Comparison of ENCODE assay signal across 8 cellular contexts in genomic region chr1:84433253-84434080, GRCh38. TPM values are rescaled to one million over a fixed set of nuclear protein-coding genes. Genes with fewer than 3 reads are reported as not detected.
DNase-seq lines count a peak whose midpoint lies in the region; ATAC-seq and TF ChIP-seq lines count a peak whose summit lies in the region.

No MANE protein-coding gene starts in this region.

- H3K27ac Mint-ChIP-seq in activated CD8-positive, alpha-beta memory T cell treated with anti-CD3 and anti-CD28 coated beads, Interleukin-2, amount 10 ng/mL, durations not matched to agents 7 days and 5 days = peak overlapping the region; percentile 44
- H3K27ac Mint-ChIP-seq in stimulated activated memory B cell treated with anti-CD40 and anti-IgM and Interleukin-4, amounts not matched to agents 10 μg/mL and 1 μg/mL and 100 μg/mL, for 72 hours = no peak overlapping the region

- peak overlapping the region; percentile 58 for H3K4me3 Mint-ChIP-seq in activated CD8-positive, alpha-beta memory T cell treated with anti-CD3 and anti-CD28 coated beads, Interleukin-2, amount 10 ng/mL, durations not matched to agents 7 days and 5 days
- peak overlapping the region; percentile 50 for H3K4me3 Mint-ChIP-seq in stimulated activated memory B cell treated with anti-CD40 and anti-IgM and Interleukin-4, amounts not matched to agents 10 μg/mL and 1 μg/mL and 100 μg/mL, for 72 hours

- H3K4me1 ChIP-seq in lower lobe of right lung = peaks cover 10% of the 10 kb centered on the region

- no peaks in the 10 kb centered on the region for H3K36me3 ChIP-seq in lower lobe of right lung

- peak; percentile 75 for DNase-seq in activated CD8-positive, alpha-beta memory T cell treated with anti-CD3 and anti-CD28 coated beads, Interleukin-2, amount 10 ng/mL, durations not matched to agents 7 days and 5 days
- DNase-seq in activated CD8-positive, alpha-beta memory T cell treated with anti-CD3 and anti-CD28 coated beads for 24 hours = no peak
- DNase-seq in NCI-H2227 treated with DMSO at 0.1 percent for 48 hours (lab: John Stamatoyannopoulos, UW) (peak; percentile 94), dorsolateral prefrontal cortex (peak in 8 of 10 donors; percentile 34 to 67 (median 54)), lower lobe of right lung (peak; percentile 49)

- peak overlapping the region in 58 of 59 donors; percentile 12 to 88 (median 74) for H3K27ac ChIP-seq in dorsolateral prefrontal cortex
- H3K27ac ChIP-seq in lower lobe of right lung = no peak overlapping the region

- no peak overlapping the region for H3K4me3 ChIP-seq in WI38 (ENCODE audit: low read depth, low read length)
- peak overlapping the region; percentile 30 to 70 (median 53) for H3K4me3 ChIP-seq in dorsolateral prefrontal cortex
- H3K4me3 ChIP-seq in lower lobe of right lung = peak overlapping the region; percentile 26

- peaks cover 4% of the 10 kb centered on the region for H3K9me3 Mint-ChIP-seq in activated CD8-positive, alpha-beta memory T cell treated with anti-CD3 and anti-CD28 coated beads, Interleukin-2, amount 10 ng/mL, durations not matched to agents 7 days and 5 days (ENCODE audit: low read depth)
- peaks cover 4% of the 10 kb centered on the region for H3K9me3 Mint-ChIP-seq in stimulated activated memory B cell treated with anti-CD40 and anti-IgM and Interleukin-4, amounts not matched to agents 10 μg/mL and 1 μg/mL and 100 μg/mL, for 72 hours

- peaks cover 8% of the 10 kb centered on the region for H3K9me3 ChIP-seq in lower lobe of right lung

- intact Hi-C loops in dorsolateral prefrontal cortex (cut with DNase I) (loop anchor here (1.0 to 10.0 kb wide), 9 partner anchors 56 to 501 kb away; partner anchors contain the start of gene PRKACB (in 1 of the 2)), lower lobe of right lung (cut with DNase I) (loop anchor here (10.0 kb wide), 1 partner anchor 289 kb away; the partner anchor contains the start of gene PRKACB)

- no peaks in the 10 kb centered on the region for H3K27me3 Mint-ChIP-seq in activated CD8-positive, alpha-beta memory T cell treated with anti-CD3 and anti-CD28 coated beads, Interleukin-2, amount 10 ng/mL, durations not matched to agents 7 days and 5 days
- no peaks in the 10 kb centered on the region for H3K27me3 Mint-ChIP-seq in stimulated activated memory B cell treated with anti-CD40 and anti-IgM and Interleukin-4, amounts not matched to agents 10 μg/mL and 1 μg/mL and 100 μg/mL, for 72 hours

- no peaks in the 10 kb centered on the region for H3K36me3 Mint-ChIP-seq in activated CD8-positive, alpha-beta memory T cell treated with anti-CD3 and anti-CD28 coated beads, Interleukin-2, amount 10 ng/mL, durations not matched to agents 7 days and 5 days
- H3K36me3 Mint-ChIP-seq in stimulated activated memory B cell treated with anti-CD40 and anti-IgM and Interleukin-4, amounts not matched to agents 10 μg/mL and 1 μg/mL and 100 μg/mL, for 72 hours = no peaks in the 10 kb centered on the region

- TF ChIP-seq CTCF in WI38 (IDR thresholded peaks at IDR 0.05; ENCODE audit: low read depth, low read length) = peak; percentile 41; the same call in 1 of the 2 replicates
- peak; percentile 75 to 98 (median 88) for TF ChIP-seq CTCF in dorsolateral prefrontal cortex (IDR thresholded peaks at IDR 0.05 in 54 of 56, conservative IDR thresholded peaks at IDR 0.05 in 2 of 56; ENCODE audit: low read depth in 1 of 56, partially characterized antibody in 56 of 56)
- TF ChIP-seq CTCF in lower lobe of right lung (IDR thresholded peaks at IDR 0.05) = peak; percentile 71

- CTCF ChIA-PET in activated CD8-positive, alpha-beta memory T cell treated with anti-CD3 and anti-CD28 coated beads, Interleukin-2, amount 10 ng/mL, durations not matched to agents 7 days and 5 days (lab: Charles Lee) = interaction anchor here (0.6 to 6.4 kb wide), 30 partner anchors 9 to 524 kb away, joined by 3 to 50 read pairs (median 4); partner anchors contain the start of genes CTBS, PRKACB and SAMD13

- H3K4me1 Mint-ChIP-seq in activated CD8-positive, alpha-beta memory T cell treated with anti-CD3 and anti-CD28 coated beads, Interleukin-2, amount 10 ng/mL, durations not matched to agents 7 days and 5 days = peaks cover 12% of the 10 kb centered on the region
- H3K4me1 Mint-ChIP-seq in stimulated activated memory B cell treated with anti-CD40 and anti-IgM and Interleukin-4, amounts not matched to agents 10 μg/mL and 1 μg/mL and 100 μg/mL, for 72 hours = no peaks in the 10 kb centered on the region

- H3K27me3 ChIP-seq in dorsolateral prefrontal cortex (no peaks in the 10 kb centered on the region), lower lobe of right lung (ENCODE audit: low read depth) (no peaks in the 10 kb centered on the region)

- peak; percentile 81 for ATAC-seq in activated CD8-positive, alpha-beta memory T cell treated with anti-CD3 and anti-CD28 coated beads, Interleukin-2, amount 10 ng/mL, durations not matched to agents 7 days and 5 days
- ATAC-seq in HG03066 (IDR thresholded peaks at IDR 0.05; ENCODE audit: low read depth, unreplicated experiment) = peak; percentile 57
- peak; percentile 84 to 85 for ATAC-seq in lower lobe of right lung
- peak; percentile 67 for ATAC-seq in stimulated activated memory B cell treated with anti-CD40 and anti-IgM and Interleukin-4, amounts not matched to agents 10 μg/mL and 1 μg/mL and 100 μg/mL, for 72 hours

RNA-seq across cellular contexts. Expression of gene DNASE2B, which starts 35.2 kb away (rescaled TPM):
- total RNA-seq in activated CD8-positive, alpha-beta memory T cell treated with anti-CD3 and anti-CD28 coated beads, Interleukin-2, amount 10 ng/mL, durations not matched to agents 7 days and 5 days = not detected
- total RNA-seq in dorsolateral prefrontal cortex = 1 to 10 TPM in 33 of 120 experiments, under 1 TPM in 55, not detected in 32; 0.35 to 2.3 (median 0.83) TPM
- 26.1 TPM for total RNA-seq in lower lobe of right lung

RNA-seq across cellular contexts. Expression of gene RPF1, which starts 45.6 kb away (rescaled TPM):
- 10 to 100 TPM; 29.7 to 43.2 TPM for total RNA-seq in activated CD8-positive, alpha-beta memory T cell treated with anti-CD3 and anti-CD28 coated beads, Interleukin-2, amount 10 ng/mL, durations not matched to agents 7 days and 5 days
- total RNA-seq in dorsolateral prefrontal cortex (10 to 100 TPM; 11.8 to 23.8 (median 18.5) TPM), lower lobe of right lung (31.1 TPM)
